ENCODE assay signal across 20 cellular contexts in genomic region chr11:73034777-73035176, GRCh38.
DNase-seq lines count a peak whose midpoint lies in the region; ATAC-seq and TF ChIP-seq lines count a peak whose summit lies in the region.
"Had no signal": no experiment of that assay in that cellular context is flagged by ENCODE, and none has a peak within 500 bp of the region (broad histone marks: within the 10 kb centered on the region; RNA-seq: fewer than 3 reads in every experiment).

No MANE protein-coding gene starts in this region.

- POLR2A ChIA-PET in CD8-positive, alpha-beta memory T cell (lab: Charles Lee): no interaction called here
- POLR2A ChIA-PET in activated CD8-positive, alpha-beta T cell treated with anti-CD3 and anti-CD28 coated beads, Interleukin-2, amount 10 ng/mL, durations not matched to agents 7 days and 5 days (lab: Charles Lee): interaction anchor here (1.0 kb wide), 1 partner anchor 108 kb away, joined by 3 read pairs; the partner anchor contains the start of gene FCHSD2

- no peaks in the 10 kb centered on the region for H3K27me3 Mint-ChIP-seq in CD8-positive, alpha-beta memory T cell
- H3K27me3 Mint-ChIP-seq in activated CD8-positive, alpha-beta T cell treated with anti-CD3 and anti-CD28 coated beads, Interleukin-2, amount 10 ng/mL, durations not matched to agents 7 days and 5 days (ENCODE audit: low read depth): no peaks in the 10 kb centered on the region
- H3K27me3 Mint-ChIP-seq in memory B cell: no peaks in the 10 kb centered on the region

- no peak for TF ChIP-seq CTCF in ovary (IDR thresholded peaks at IDR 0.05)

- DNase-seq in NCI-H510A treated with DMSO at 0.1 percent for 48 hours (lab: John Stamatoyannopoulos, UW): peak; percentile 3
- DNase-seq in NCI-H510A (lab: John Stamatoyannopoulos, UW): no peak
- DNase-seq in CD8-positive, alpha-beta memory T cell: no peak
- DNase-seq in activated CD8-positive, alpha-beta T cell treated with anti-CD3 and anti-CD28 coated beads, Interleukin-2, amount 10 ng/mL, durations not matched to agents 7 days and 5 days: no peak
- no peak for DNase-seq in memory B cell (ENCODE audit: low spot score in 2 of 2)
- DNase-seq in ovary: no peak
- no peak for DNase-seq in left ventricle myocardium superior
- DNase-seq in NCI-H2171 (lab: John Stamatoyannopoulos, UW): no peak
- DNase-seq: 8988T; gastrocnemius medialis; NCI-H146; occipital lobe; right lobe of liver; SHP77 treated with DMSO at 0.1 percent for 48 hours; stimulated activated CD4-positive, alpha-beta T cell treated with anti-CD3 and anti-CD28 coated beads, Interleukin-2, amount 100 ng/mL, for 48 hours; stimulated activated CD8-positive, alpha-beta memory T cell treated with anti-CD3 and anti-CD28 coated beads, Interleukin-4, amount 100 ng/mL, for 48 hours; transverse colon had no signal

- no peak overlapping the region for H3K27ac ChIP-seq in CD8-positive, alpha-beta memory T cell (ENCODE audit: low read depth, low read length)
- H3K27ac ChIP-seq in ovary: no peak overlapping the region
- H3K27ac ChIP-seq: gastrocnemius medialis, right lobe of liver, transverse colon had no signal

- WGBS in ovary, 3 donors: 92 to 95% (median 92%) methylated on average over 1 of the region's 1 CpG

- peak overlapping the region in 6 of 8 donors; percentile 40 to 90 (median 80) for H3K27ac Mint-ChIP-seq in CD8-positive, alpha-beta memory T cell
- peak overlapping the region; percentile 86 for H3K27ac Mint-ChIP-seq in activated CD8-positive, alpha-beta T cell treated with anti-CD3 and anti-CD28 coated beads, Interleukin-2, amount 10 ng/mL, durations not matched to agents 7 days and 5 days
- peak overlapping the region; percentile 86 for H3K27ac Mint-ChIP-seq in memory B cell
- H3K27ac Mint-ChIP-seq: GM23338 had no signal

- no peak overlapping the region for H3K4me3 ChIP-seq in CD8-positive, alpha-beta memory T cell (ENCODE audit: low read length)
- no peak overlapping the region for H3K4me3 ChIP-seq in ovary
- H3K4me3 ChIP-seq: gastrocnemius medialis, GM12878, GM23338, right lobe of liver, transverse colon had no signal

- peak; percentile 55 for ATAC-seq in activated CD8-positive, alpha-beta T cell treated with anti-CD3 and anti-CD28 coated beads, Interleukin-2, amount 10 ng/mL, durations not matched to agents 7 days and 5 days
- ATAC-seq in memory B cell (ENCODE audit: low read depth) (no peak), left ventricle myocardium superior (no peak)
- ATAC-seq: gastrocnemius medialis, GM12878, GM23338 had no signal

- intact Hi-C loops in ovary (cut with DNase I): no loop called here
- intact Hi-C loops in left ventricle myocardium superior (cut with micrococcal nuclease): no loop called here

- no peaks in the 10 kb centered on the region for H3K27me3 ChIP-seq in CD8-positive, alpha-beta memory T cell (ENCODE audit: insufficient read depth, low read length, poor library complexity, severe bottlenecking)
- no peaks in the 10 kb centered on the region for H3K27me3 ChIP-seq in ovary
- H3K27me3 ChIP-seq: gastrocnemius medialis, right lobe of liver, transverse colon had no signal

- H3K4me3 Mint-ChIP-seq in CD8-positive, alpha-beta memory T cell: peak overlapping the region in 6 of 7 donors; percentile 40 to 77 (median 69)
- peak overlapping the region; percentile 56 for H3K4me3 Mint-ChIP-seq in activated CD8-positive, alpha-beta T cell treated with anti-CD3 and anti-CD28 coated beads, Interleukin-2, amount 10 ng/mL, durations not matched to agents 7 days and 5 days
- no peak overlapping the region for H3K4me3 Mint-ChIP-seq in memory B cell
- H3K4me3 Mint-ChIP-seq: CD14-positive monocyte, GM23338 had no signal

- no peaks in the 10 kb centered on the region for H3K9me3 Mint-ChIP-seq in CD8-positive, alpha-beta memory T cell
- peaks cover under 1% of the 10 kb centered on the region for H3K9me3 Mint-ChIP-seq in activated CD8-positive, alpha-beta T cell treated with anti-CD3 and anti-CD28 coated beads, Interleukin-2, amount 10 ng/mL, durations not matched to agents 7 days and 5 days (ENCODE audit: insufficient read depth)
- peaks cover 4% of the 10 kb centered on the region for H3K9me3 Mint-ChIP-seq in memory B cell
- H3K9me3 Mint-ChIP-seq: CD14-positive monocyte, GM23338 had no signal

- H3K4me1 Mint-ChIP-seq in CD8-positive, alpha-beta memory T cell: peaks cover 23 to 43% (median 41%) of the 10 kb centered on the region in 3 donors
- peaks cover 15% of the 10 kb centered on the region for H3K4me1 Mint-ChIP-seq in activated CD8-positive, alpha-beta T cell treated with anti-CD3 and anti-CD28 coated beads, Interleukin-2, amount 10 ng/mL, durations not matched to agents 7 days and 5 days (ENCODE audit: low read depth)
- H3K4me1 Mint-ChIP-seq in memory B cell: peaks cover 43% of the 10 kb centered on the region

- no peak for TF ChIP-seq POLR2A in ovary (IDR thresholded peaks at IDR 0.05)

- H3K9me3 ChIP-seq in CD8-positive, alpha-beta memory T cell (ENCODE audit: low read length): no peaks in the 10 kb centered on the region
- no peaks in the 10 kb centered on the region for H3K9me3 ChIP-seq in ovary
- H3K9me3 ChIP-seq: gastrocnemius medialis, right lobe of liver, transverse colon had no signal

- H3K36me3 ChIP-seq in CD8-positive, alpha-beta memory T cell (ENCODE audit: insufficient read depth, low read length): no peaks in the 10 kb centered on the region
- H3K36me3 ChIP-seq in ovary: no peaks in the 10 kb centered on the region
- H3K36me3 ChIP-seq: gastrocnemius medialis, right lobe of liver, transverse colon had no signal

- H3K4me1 ChIP-seq in CD8-positive, alpha-beta memory T cell (ENCODE audit: insufficient read depth, low read length): peaks cover 22% of the 10 kb centered on the region
- H3K4me1 ChIP-seq in ovary (ENCODE audit: insufficient read depth): no peaks in the 10 kb centered on the region
- H3K4me1 ChIP-seq: right lobe of liver had no signal

- no peak for TF ChIP-seq EP300 in ovary (IDR thresholded peaks at IDR 0.05)

- CTCF ChIA-PET in CD8-positive, alpha-beta memory T cell (lab: Charles Lee): interaction anchor here (1.2 to 1.8 kb wide), 2 partner anchors 108 to 189 kb away, joined by 3 to 8 read pairs; partner anchors contain the start of gene FCHSD2
- CTCF ChIA-PET in activated CD8-positive, alpha-beta T cell treated with anti-CD3 and anti-CD28 coated beads, Interleukin-2, amount 10 ng/mL, durations not matched to agents 7 days and 5 days (lab: Charles Lee): interaction anchor here (1.0 to 1.3 kb wide), 2 partner anchors 103 to 144 kb away, joined by 3 read pairs; no protein-coding TSS in a partner anchor

- peaks cover 0 to 6% (median 5%) of the 10 kb centered on the region in 3 donors for H3K36me3 Mint-ChIP-seq in CD8-positive, alpha-beta memory T cell
- H3K36me3 Mint-ChIP-seq in activated CD8-positive, alpha-beta T cell treated with anti-CD3 and anti-CD28 coated beads, Interleukin-2, amount 10 ng/mL, durations not matched to agents 7 days and 5 days (ENCODE audit: low read depth): peaks cover 22% of the 10 kb centered on the region
- H3K36me3 Mint-ChIP-seq in memory B cell: peaks cover 39% of the 10 kb centered on the region
